ENCODE assay signal across 8 cellular contexts in genomic region chr14:61320806-61321384, GRCh38. TPM values are rescaled to one million over a fixed set of nuclear protein-coding genes. Genes with fewer than 3 reads are reported as not detected.
DNase-seq lines count a peak whose midpoint lies in the region; ATAC-seq and TF ChIP-seq lines count a peak whose summit lies in the region.

No MANE protein-coding gene starts in this region.

- 48 to 59% methylated on average over 4 to 6 of the region's 29 CpGs for WGBS in gastroesophageal sphincter (ENCODE audit: low coverage in 1 of 2), 2 donors

- peak; percentile 14 for DNase-seq in SW480 (ENCODE audit: low spot score)
- no peak for DNase-seq in stimulated activated CD4-positive, alpha-beta T cell treated with anti-CD3 and anti-CD28 coated beads, Interleukin-12 subunit alpha, Interleukin-12 subunit beta, amount 100 ng/mL, for 4 hours
- DNase-seq in activated CD8-positive, alpha-beta memory T cell treated with anti-CD3 and anti-CD28 coated beads, Interleukin-2, amount 50 U/mL, for 48 hours: no peak

- H3K4me1 ChIP-seq in gastroesophageal sphincter: peaks cover 0 to 21% (median 0%) of the 10 kb centered on the region in 3 donors
- no peaks in the 10 kb centered on the region for H3K4me1 ChIP-seq in rectal smooth muscle tissue (ENCODE audit: control insufficient read depth, insufficient read depth, low read length)

- TF ChIP-seq EP300 in gastroesophageal sphincter (IDR thresholded peaks at IDR 0.05): no peak

- H3K4me3 ChIP-seq in gastroesophageal sphincter: peak overlapping the region; percentile 42 to 63
- H3K4me3 ChIP-seq in rectal smooth muscle tissue (ENCODE audit: low read length): peak overlapping the region; percentile 54

- no peak for TF ChIP-seq CTCF in gastroesophageal sphincter (IDR thresholded peaks at IDR 0.05)

- peak; percentile 5 for ATAC-seq in GM19035 (IDR thresholded peaks at IDR 0.05; ENCODE audit: unreplicated experiment)
- ATAC-seq in gastroesophageal sphincter: peak; percentile 29
- no peak for ATAC-seq in GM21529 (IDR thresholded peaks at IDR 0.05; ENCODE audit: unreplicated experiment)
- ATAC-seq in HG03520 (IDR thresholded peaks at IDR 0.05; ENCODE audit: unreplicated experiment): no peak

- H3K27ac ChIP-seq in gastroesophageal sphincter: peak overlapping the region in 3 of 4 donors; percentile 70 to 81 (median 80)
- no peak overlapping the region for H3K27ac ChIP-seq in rectal smooth muscle tissue (ENCODE audit: low read depth, low read length)

- no peak overlapping the region for H3K9ac ChIP-seq in rectal smooth muscle tissue (ENCODE audit: low read length)

- no peak for TF ChIP-seq POLR2A in gastroesophageal sphincter (IDR thresholded peaks at IDR 0.05)

- H3K36me3 ChIP-seq in gastroesophageal sphincter: no peaks in the 10 kb centered on the region
- no peaks in the 10 kb centered on the region for H3K36me3 ChIP-seq in rectal smooth muscle tissue (ENCODE audit: control insufficient read depth, insufficient read depth, low read length)

- H3K9me3 ChIP-seq in gastroesophageal sphincter: peaks cover 0 to 5% (median 0%) of the 10 kb centered on the region in 3 donors

- H3K27me3 ChIP-seq in gastroesophageal sphincter (peaks cover 50% of the 10 kb centered on the region), rectal smooth muscle tissue (ENCODE audit: control insufficient read depth, insufficient read depth, low read length) (peaks cover 5% of the 10 kb centered on the region)

RNA-seq across cellular contexts. Expression of gene PRKCH, which starts 0.5 kb away (rescaled TPM):
- 10 to 100 TPM; 17.9 to 28.7 (median 25.0) TPM for total RNA-seq in gastroesophageal sphincter

RNA-seq across cellular contexts. Expression of gene TMEM30B, which starts 39.8 kb away (rescaled TPM):
- 1 to 10 TPM; 1.6 to 4.8 (median 2.6) TPM for total RNA-seq in gastroesophageal sphincter

Comparison
In these comparisons a context has a peak if more than half of its experiments do, and no peak if none do; other contexts are left out.
1. ATAC-seq: peak in GM19035 (single experiment) and gastroesophageal sphincter (single experiment); none in GM21529 (single experiment) and HG03520 (single experiment).